Comparison of ENCODE assay signal across 13 cellular contexts in genomic region chr3:195186041-195186709, GRCh38.
DNase-seq lines count a peak whose midpoint lies in the region; FAIRE-seq and TF ChIP-seq lines count a peak whose summit lies in the region.
"Had no signal": no experiment of that assay in that cellular context is flagged by ENCODE, and none has a peak within 500 bp of the region (broad histone marks: within the 10 kb centered on the region; RNA-seq: fewer than 3 reads in every experiment).

No MANE protein-coding gene starts in this region.

- WGBS in H1 (ENCODE audit: extremely low coverage in 1 of 2, insufficient coverage in 1 of 2, insufficient read length in 1 of 2, insufficient replicate concordance in 2 of 2, low coverage in 1 of 2, low lambda C conversion rate in 2 of 2, missing lambda C conversion rate in 1 of 2), 2 experiments: 92% methylated on average over 9 of the region's 9 CpGs; no CpG with 5 or more reads in 1 of the 2 experiments
- 96% methylated on average over 9 of the region's 9 CpGs for WGBS in hepatocyte (ENCODE audit: low lambda C conversion rate, missing lambda C conversion rate)

- H3K9me3 ChIP-seq in OCI-LY3 (ENCODE audit: insufficient read depth, low read length) (no peaks in the 10 kb centered on the region), H1 (ENCODE audit: insufficient read depth in 2 of 2, low read depth in 1 of 2, low read length in 1 of 2) (peaks cover 0 to 1% of the 10 kb centered on the region in 2 experiments; a peak in 1 of 4 replicates), hepatocyte (ENCODE audit: low read depth) (no peaks in the 10 kb centered on the region)
- H3K9me3 ChIP-seq: prostate gland had no signal

- H2BK5ac ChIP-seq in H1 (ENCODE audit: low read depth, low read length): no peak overlapping the region; the same call in 1 of the 2 replicates

- peak overlapping the region; percentile 62; the same call in 1 of the 2 replicates for H2BK12ac ChIP-seq in H1 (ENCODE audit: low read depth, low read length)

- H2BK120ac ChIP-seq in H1 (replicated peaks; ENCODE audit: low read depth, low read length): no peak overlapping the region

- TF ChIP-seq CTCF in GM10266 (IDR thresholded peaks at IDR 0.05; ENCODE audit: control insufficient read depth, insufficient read depth, low read depth, missing control alignments) (no peak), OCI-LY3 (IDR thresholded peaks at IDR 0.05; ENCODE audit: low read depth, low read length) (no peak), H1 (IDR thresholded peaks at IDR 0.05; ENCODE audit: control extremely low read depth in 1 of 3, insufficient read depth in 1 of 3, low read depth in 1 of 3, low read length in 3 of 3) (no peak), hepatocyte (IDR thresholded peaks at IDR 0.05; ENCODE audit: poor library complexity) (no peak)

- H3K9me2 ChIP-seq in hepatocyte (replicated peaks; ENCODE audit: insufficient read depth): no peaks in the 10 kb centered on the region

- TF ChIP-seq EP300 in H1 (IDR thresholded peaks at IDR 0.05; ENCODE audit: borderline replicate concordance in 1 of 2, low read depth in 2 of 2, low read length in 2 of 2): no peak

- H3K4ac ChIP-seq in H1 (replicated peaks; ENCODE audit: insufficient read length, low read depth, low read length): no peak overlapping the region

- FAIRE-seq in H1 (lab: Jason Lieb, UNC): no peak
- FAIRE-seq: endometrium had no signal

- no peaks in the 10 kb centered on the region for H3K23me2 ChIP-seq in H1 (ENCODE audit: low read depth, low read length)

- H2BK20ac ChIP-seq in H1 (ENCODE audit: low read length): peak overlapping the region; percentile 83; the same call in 1 of the 2 replicates

- H3K18ac ChIP-seq in H1 (ENCODE audit: extremely low read depth, low read length): peak overlapping the region; percentile 52; the same call in 1 of the 2 replicates

- H3K27ac ChIP-seq in OCI-LY3 (ENCODE audit: low read length) (peak overlapping the region; percentile 43), H1 (ENCODE audit: low read depth, low read length) (no peak overlapping the region), skin epidermis (peak overlapping the region in 17 of 21 experiments; percentile 1 to 80 (median 50)), hepatocyte (no peak overlapping the region)
- H3K27ac ChIP-seq: ascending aorta, prostate gland had no signal

- peak; percentile 65 for DNase-seq in GM10266 (ENCODE audit: extremely low spot score)
- DNase-seq in H1 (ENCODE audit: low read depth in 1 of 2, low spot score in 2 of 2): no peak
- no peak for DNase-seq in hepatocyte (ENCODE audit: low spot score)
- no peak for DNase-seq in T-helper 9 cell
- DNase-seq in NCI-H2196 treated with DMSO at 0.1 percent for 48 hours (lab: John Stamatoyannopoulos, UW; ENCODE audit: unreplicated experiment): no peak
- DNase-seq: KG1, NCI-H2029, substantia nigra had no signal

- H3K4me3 ChIP-seq in OCI-LY3 (ENCODE audit: low read length) (peak overlapping the region; percentile 19; the same call in 1 of the 2 replicates), H1 (ENCODE audit: extremely low read depth in 1 of 4, insufficient read depth in 2 of 4, low read depth in 3 of 4, low read length in 4 of 4) (no peak overlapping the region), skin epidermis (no peak overlapping the region), hepatocyte (no peak overlapping the region)
- H3K4me3 ChIP-seq: ascending aorta, prostate gland had no signal

- H4K91ac ChIP-seq in H1 (replicated peaks; ENCODE audit: insufficient read length, low read length): no peak overlapping the region

- H2BK15ac ChIP-seq in H1 (ENCODE audit: low read length): no peak overlapping the region

- no peaks in the 10 kb centered on the region for H3K36me3 ChIP-seq in OCI-LY3 (replicated peaks; ENCODE audit: low read depth, low read length)
- no peaks in the 10 kb centered on the region for H3K36me3 ChIP-seq in H1 (ENCODE audit: control insufficient read depth in 2 of 4, insufficient read depth in 4 of 4, low read length in 3 of 4)
- no peaks in the 10 kb centered on the region for H3K36me3 ChIP-seq in hepatocyte (replicated peaks; ENCODE audit: insufficient read depth, low read depth)
- H3K36me3 ChIP-seq: ascending aorta, prostate gland had no signal

- H3K4me2 ChIP-seq in OCI-LY3 (ENCODE audit: low read length) (peak overlapping the region; percentile 53), H1 (ENCODE audit: insufficient read depth in 1 of 2, low read depth in 2 of 2, low read length in 2 of 2) (no peak overlapping the region), hepatocyte (no peak overlapping the region)

- POLR2A ChIA-PET in H1 (lab: Charles Lee; ENCODE audit: partially characterized antibody): interaction anchor here (0.6 to 0.7 kb wide), 2 partner anchors 18 to 805 kb away, joined by 3 to 4 read pairs; no protein-coding TSS in a partner anchor

- peak overlapping the region; percentile 18; the same call in 1 of the 2 replicates for H4K8ac ChIP-seq in H1 (ENCODE audit: extremely low read depth, insufficient read depth, low read length)

- TF ChIP-seq RAD21 in H1 (IDR thresholded peaks at IDR 0.05 in 1 of 2, conservative IDR thresholded peaks at IDR 0.05 in 1 of 2; ENCODE audit: low read depth in 2 of 2, low read length in 2 of 2): no peak

- H4K20me1 ChIP-seq in OCI-LY3 (ENCODE audit: insufficient read depth, low read length): no peaks in the 10 kb centered on the region
- no peaks in the 10 kb centered on the region for H4K20me1 ChIP-seq in H1 (replicated peaks in 1 of 2; ENCODE audit: control insufficient read depth in 1 of 2, insufficient read depth in 2 of 2, low read length in 2 of 2)
- H4K20me1 ChIP-seq in hepatocyte (ENCODE audit: insufficient read depth, poor library complexity, severe bottlenecking): no peaks in the 10 kb centered on the region

- peaks cover 35% of the 10 kb centered on the region for H3K4me1 ChIP-seq in OCI-LY3 (ENCODE audit: low read length)
- H3K4me1 ChIP-seq in H1 (replicated peaks in 1 of 4; ENCODE audit: control insufficient read depth in 3 of 4, insufficient read depth in 4 of 4, low read length in 3 of 4): peaks cover 3 to 17% (median 14%) of the 10 kb centered on the region in 4 experiments; a peak in 6 of 7 replicates
- peaks cover 4% of the 10 kb centered on the region for H3K4me1 ChIP-seq in hepatocyte (ENCODE audit: insufficient read depth)

- H4K5ac ChIP-seq in H1 (ENCODE audit: insufficient read length, low read depth, low read length): no peak overlapping the region

- TF ChIP-seq POLR2A in H1 (IDR thresholded peaks at IDR 0.05; ENCODE audit: control extremely low read depth in 1 of 2, low read depth in 2 of 2, low read length in 2 of 2): no peak

- no peaks in the 10 kb centered on the region for H3K27me3 ChIP-seq in OCI-LY3 (ENCODE audit: low read depth, low read length)
- H3K27me3 ChIP-seq in H1 (replicated peaks in 1 of 4; ENCODE audit: control insufficient read depth in 3 of 4, extremely low read depth in 1 of 4, insufficient read depth in 3 of 4, low read length in 3 of 4): no peaks in the 10 kb centered on the region
- no peaks in the 10 kb centered on the region for H3K27me3 ChIP-seq in hepatocyte
- H3K27me3 ChIP-seq: ascending aorta had no signal

- peak overlapping the region; percentile 29; the same call in 1 of the 2 replicates for H2AK5ac ChIP-seq in H1 (ENCODE audit: low read depth, low read length)

- H3K23ac ChIP-seq in H1 (ENCODE audit: insufficient read length): no peak overlapping the region

- H2AFZ ChIP-seq in OCI-LY3 (ENCODE audit: low read depth, low read length) (peak overlapping the region; percentile 74; the same call in 1 of the 2 replicates), H1 (ENCODE audit: low read length) (no peak overlapping the region), hepatocyte (no peak overlapping the region)

- H3K9ac ChIP-seq in OCI-LY3 (ENCODE audit: low read length) (peak overlapping the region; percentile 5; the same call in 1 of the 2 replicates), H1 (replicated peaks in 1 of 4; ENCODE audit: extremely low read depth in 1 of 4, low read depth in 3 of 4, low read length in 3 of 4) (no peak overlapping the region)

- peaks cover 3% of the 10 kb centered on the region; the same call in 1 of the 2 replicates for H3K79me2 ChIP-seq in OCI-LY3 (ENCODE audit: low read length)
- peaks cover 0 to 79% of the 10 kb centered on the region in 2 experiments; a peak in 2 of 4 replicates for H3K79me2 ChIP-seq in H1 (ENCODE audit: control insufficient read depth in 1 of 2, insufficient read depth in 2 of 2, low read length in 2 of 2)
- peaks cover 7% of the 10 kb centered on the region for H3K79me2 ChIP-seq in hepatocyte

- H3K79me1 ChIP-seq in H1 (ENCODE audit: low read depth, low read length): peaks cover 10% of the 10 kb centered on the region

- CTCF ChIA-PET in H1 (lab: Charles Lee; ENCODE audit: partially characterized antibody): interaction anchor here (0.6 to 2.6 kb wide), 6 partner anchors 13 to 504 kb away, joined by 3 to 6 read pairs (median 4); no protein-coding TSS in a partner anchor

- H3K56ac ChIP-seq in H1 (replicated peaks; ENCODE audit: insufficient read length, low read depth, low read length): no peak overlapping the region

- H3K14ac ChIP-seq in H1 (ENCODE audit: insufficient read length): no peak overlapping the region

TF ChIP-seq in H1, 55 proteins besides CTCF, POLR2A, EP300 and RAD21:
- TF ChIP-seq TEAD4 (IDR thresholded peaks at IDR 0.05; ENCODE audit: low read depth, low read length): no peak

Comparison
In these comparisons a context has a peak if more than half of its experiments do, and no peak if none do; other contexts are left out.
1. H3K27ac ChIP-seq: peak in OCI-LY3 (single experiment) and skin epidermis (17 of 21); none in H1 (single experiment) and hepatocyte (single experiment).